In genomic region chr17:44308865-44309264, GRCh38 we compare ENCODE assay signal across 8 cellular contexts. TPM values are rescaled to one million over a fixed set of nuclear protein-coding genes. Genes with fewer than 3 reads are reported as not detected.
DNase-seq lines count a peak whose midpoint lies in the region; ATAC-seq and TF ChIP-seq lines count a peak whose summit lies in the region.

No MANE protein-coding gene starts in this region.

- no peak overlapping the region for H2BK20ac ChIP-seq in IMR-90 (ENCODE audit: low read depth, low read length)

- no peaks in the 10 kb centered on the region for H3K79me1 ChIP-seq in IMR-90 (ENCODE audit: low read depth in 1 of 2, low read length in 2 of 2)

- no peak overlapping the region for H3K56ac ChIP-seq in IMR-90 (ENCODE audit: extremely low read depth, insufficient read depth, low read length)

- POLR2A ChIA-PET in CD8-positive, alpha-beta T cell (lab: Charles Lee) = interaction anchor here (0.8 to 1.6 kb wide), 5 partner anchors 18 to 948 kb away, joined by 3 to 9 read pairs (median 4); partner anchors contain the start of gene UBTF
- POLR2A ChIA-PET in IMR-90 (lab: Charles Lee; ENCODE audit: unreplicated experiment) = interaction anchor here (0.5 to 0.8 kb wide), 2 partner anchors 8 to 109 kb away, joined by 3 to 4 read pairs; partner anchors contain the start of gene ATXN7L3

- no peak for TF ChIP-seq RAD21 in IMR-90 (IDR thresholded peaks at IDR 0.05; ENCODE audit: low read length)

- no peaks in the 10 kb centered on the region for H3K9me3 Mint-ChIP-seq in CD8-positive, alpha-beta T cell

- H3K9me1 ChIP-seq in IMR-90 (ENCODE audit: insufficient read depth, low read length) = no peaks in the 10 kb centered on the region

- no peak overlapping the region for H3K27ac Mint-ChIP-seq in CD8-positive, alpha-beta T cell

- intact Hi-C loops in CD8-positive, alpha-beta T cell (cut with DNase I, micrococcal nuclease) = loop anchor here (1.0 to 5.0 kb wide), 4 partner anchors 15 to 187 kb away; partner anchors contain the start of genes SLC25A39 (in 2 of the 2), GRN (in 1 of the 2) and HDAC5 (in 1 of the 2)
- intact Hi-C loops in IMR-90 (cut with micrococcal nuclease) = loop anchor here (5.0 kb wide), 1 partner anchor 87 kb away; no protein-coding TSS in a partner anchor
- intact Hi-C loops in body of pancreas (cut with DNase I) = no loop called here

- peaks cover 4% of the 10 kb centered on the region for H3K27me3 ChIP-seq in CD8-positive, alpha-beta T cell (ENCODE audit: insufficient read depth, low read length)
- H3K27me3 ChIP-seq in IMR-90 (ENCODE audit: control insufficient read depth, insufficient read depth, low read length) (peaks cover 49% of the 10 kb centered on the region), neuron (ENCODE audit: insufficient read depth, low read length) (peaks cover 9% of the 10 kb centered on the region), body of pancreas (no peaks in the 10 kb centered on the region)

- H3K4me3 ChIP-seq in CD8-positive, alpha-beta T cell (ENCODE audit: low read depth, low read length) = peak overlapping the region; percentile 41
- H3K4me3 ChIP-seq in IMR-90 (ENCODE audit: insufficient read depth, low read depth, low read length) = no peak overlapping the region
- H3K4me3 ChIP-seq in coronary artery = peak overlapping the region; percentile 72
- peak overlapping the region; percentile 59 for H3K4me3 ChIP-seq in neuron (ENCODE audit: low read length)
- H3K4me3 ChIP-seq in body of pancreas = no peak overlapping the region

- H4K8ac ChIP-seq in IMR-90 (ENCODE audit: low read depth in 2 of 2, low read length in 2 of 2) = no peak overlapping the region

- no peak overlapping the region for H2BK15ac ChIP-seq in IMR-90 (ENCODE audit: low read depth, low read length)

- TF ChIP-seq POLR2A in IMR-90 (IDR thresholded peaks at IDR 0.05; ENCODE audit: low read depth, low read length) = no peak
- no peak for TF ChIP-seq POLR2A in body of pancreas (IDR thresholded peaks at IDR 0.05)

- no peaks in the 10 kb centered on the region for H4K20me1 ChIP-seq in IMR-90 (ENCODE audit: insufficient read depth, low read length)

- H2AK5ac ChIP-seq in IMR-90 (ENCODE audit: low read depth, low read length) = no peak overlapping the region

- H3K4me1 Mint-ChIP-seq in CD8-positive, alpha-beta T cell (ENCODE audit: low read depth) = peaks cover 19% of the 10 kb centered on the region

- H3K18ac ChIP-seq in IMR-90 (ENCODE audit: low read depth, low read length) = no peak overlapping the region

- H3K36me3 Mint-ChIP-seq in CD8-positive, alpha-beta T cell = no peaks in the 10 kb centered on the region

- no peak overlapping the region for H4K91ac ChIP-seq in IMR-90 (ENCODE audit: insufficient read depth, low read depth, low read length)

- no peak overlapping the region for H3K4ac ChIP-seq in IMR-90 (ENCODE audit: low read depth, low read length)

- peak overlapping the region; percentile 62 for H3K4me3 Mint-ChIP-seq in CD8-positive, alpha-beta T cell

- H4K5ac ChIP-seq in IMR-90 (ENCODE audit: low read depth, low read length) = no peak overlapping the region

- no peak overlapping the region for H2BK5ac ChIP-seq in IMR-90 (ENCODE audit: low read depth, low read length, poor library complexity, severe bottlenecking)

- H2BK120ac ChIP-seq in IMR-90 (ENCODE audit: low read depth, low read length) = no peak overlapping the region

- CTCF ChIA-PET in CD8-positive, alpha-beta T cell (lab: Charles Lee) = interaction anchor here (0.6 to 1.0 kb wide), 2 partner anchors 22 to 111 kb away, joined by 3 to 5 read pairs; no protein-coding TSS in a partner anchor
- CTCF ChIA-PET in IMR-90 (lab: Yijun Ruan, JAX) = no interaction called here

- H3K23ac ChIP-seq in IMR-90 (ENCODE audit: low read depth, low read length) = no peak overlapping the region

- no peak for TF ChIP-seq CTCF in CD8-positive, alpha-beta T cell (IDR thresholded peaks at IDR 0.05)
- TF ChIP-seq CTCF in IMR-90 (conservative IDR thresholded peaks at IDR 0.05; ENCODE audit: low read depth, low read length) = no peak
- TF ChIP-seq CTCF in coronary artery (IDR thresholded peaks at IDR 0.05) = no peak
- TF ChIP-seq CTCF in body of pancreas (IDR thresholded peaks at IDR 0.05) = no peak

- no peak overlapping the region for H2AFZ ChIP-seq in IMR-90 (replicated peaks; ENCODE audit: low read length, poor library complexity)
- no peak overlapping the region for H2AFZ ChIP-seq in neuron (ENCODE audit: low read depth, low read length)

- H3K4me1 ChIP-seq in CD8-positive, alpha-beta T cell (ENCODE audit: insufficient read depth, low read length) = peaks cover 14% of the 10 kb centered on the region
- H3K4me1 ChIP-seq in IMR-90 (ENCODE audit: control insufficient read depth, insufficient read depth, low read length) (peaks cover 4% of the 10 kb centered on the region; the same call in 1 of the 2 replicates), neuron (ENCODE audit: insufficient read depth, low read length) (peaks cover 30% of the 10 kb centered on the region), body of pancreas (peaks cover 19% of the 10 kb centered on the region)

- WGBS in IMR-90 (ENCODE audit: extremely low coverage in 2 of 2, insufficient read length in 1 of 2), 2 experiments = 0% methylated on average over 2 of the region's 15 CpGs; no CpG with 5 or more reads in 1 of the 2 experiments
- whole genome bisulfite sequencing in body of pancreas, 2 donors = 8 to 18% methylated on average over 4 to 13 of the region's 15 CpGs

- in situ Hi-C loops in IMR-90 (cut with MboI; ENCODE audit: low sequenced_read_pairs) = no loop called here

- no peaks in the 10 kb centered on the region for H3K36me3 ChIP-seq in CD8-positive, alpha-beta T cell (ENCODE audit: insufficient read depth, low read length)
- H3K36me3 ChIP-seq in IMR-90 (ENCODE audit: control insufficient read depth, insufficient read depth, low read length) (no peaks in the 10 kb centered on the region), neuron (ENCODE audit: insufficient read depth, low read length) (no peaks in the 10 kb centered on the region), body of pancreas (replicated peaks in 1 of 2; ENCODE audit: insufficient read depth in 1 of 2, low read depth in 2 of 2) (no peaks in the 10 kb centered on the region)

- dilution Hi-C loops in IMR-90 (cut with HindIII; ENCODE audit: low sequenced_read_pairs, unreplicated experiment) = no loop called here

- no peak overlapping the region for H3K9ac ChIP-seq in IMR-90 (ENCODE audit: low read depth, low read length)

- H3K14ac ChIP-seq in IMR-90 (replicated peaks; ENCODE audit: low read depth, low read length) = no peak overlapping the region

- no peak overlapping the region for H3K27ac ChIP-seq in CD8-positive, alpha-beta T cell (ENCODE audit: low read depth, low read length)
- H3K27ac ChIP-seq in IMR-90 (ENCODE audit: insufficient read depth, low read length) (no peak overlapping the region), coronary artery (no peak overlapping the region), body of pancreas (peak overlapping the region in 2 of 4 donors; percentile 44 to 52)

- H3K9me3 ChIP-seq in CD8-positive, alpha-beta T cell (ENCODE audit: low read length) = no peaks in the 10 kb centered on the region
- no peaks in the 10 kb centered on the region for H3K9me3 ChIP-seq in IMR-90 (ENCODE audit: control insufficient read depth, insufficient read depth, low read length)
- no peaks in the 10 kb centered on the region for H3K9me3 ChIP-seq in neuron (ENCODE audit: low read length)
- H3K9me3 ChIP-seq in body of pancreas = no peaks in the 10 kb centered on the region

- peaks cover 39% of the 10 kb centered on the region for H3K27me3 Mint-ChIP-seq in CD8-positive, alpha-beta T cell (ENCODE audit: low read depth)

- H2AK9ac ChIP-seq in IMR-90 (replicated peaks; ENCODE audit: low read depth, low read length, poor library complexity) = no peak overlapping the region

- DNase-seq in CD8-positive, alpha-beta T cell = peak in 1 of 7 experiments; percentile 33
- no peak for DNase-seq in IMR-90
- DNase-seq in coronary artery (ENCODE audit: low spot score) = no peak
- no peak for DNase-seq in HK-2 (ENCODE audit: unreplicated experiment)
- DNase-seq in body of pancreas = no peak

- peak; percentile 4 for ATAC-seq in CD8-positive, alpha-beta T cell
- ATAC-seq in IMR-90 (ENCODE audit: low read depth) = no peak
- ATAC-seq in body of pancreas = no peak
- no peak for ATAC-seq in GM21528 (IDR thresholded peaks at IDR 0.05; ENCODE audit: low FRiP score, unreplicated experiment)
- no peak for ATAC-seq in GM19035 (IDR thresholded peaks at IDR 0.05; ENCODE audit: unreplicated experiment)

- BruUV-seq in IMR-90 (replicated peaks; lab: Mats Ljungman, UMichigan) = no TSS peak

- H3K4me2 ChIP-seq in IMR-90 (ENCODE audit: low read depth, low read length) = peak overlapping the region; percentile 24; the same call in 1 of the 2 replicates

RNA-seq across cellular contexts. Expression of gene RUNDC3A, which starts 0.5 kb away (rescaled TPM):
- under 1 TPM in 1 of 2 experiments, not detected in 1; 0.19 TPM for total RNA-seq in CD8-positive, alpha-beta T cell
- total RNA-seq in IMR-90 (2012; rRNA removed) = under 0.01 TPM in 2 replicates
- polyA plus RNA-seq in IMR-90 (2012; rRNA removed) = 0.07 and 0.34 TPM in 2 replicates
- 0.16 and 0.18 TPM in 2 replicates for polyA plus RNA-seq in IMR-90 (2012; cell fraction: cytosol; rRNA removed)
- polyA plus RNA-seq in IMR-90 (2012; cell fraction: nucleus; rRNA removed; ENCODE audit: low replicate concordance) = 0.51 and 0.57 TPM in 2 replicates
- 1 to 10 TPM in 1 of 2 donors, not detected in 1; 2.6 TPM for total RNA-seq in body of pancreas

RNA-seq across cellular contexts. Expression of gene SLC25A39, which starts 15.8 kb away (rescaled TPM):
- total RNA-seq in CD8-positive, alpha-beta T cell = 10 to 100 TPM; 73.1 to 77.7 TPM
- total RNA-seq in IMR-90 (2012; rRNA removed) = 49.1 and 49.2 TPM in 2 replicates
- polyA plus RNA-seq in IMR-90 (2012; rRNA removed) = 99.7 and 119 TPM in 2 replicates
- polyA plus RNA-seq in IMR-90 (2012; cell fraction: cytosol; rRNA removed) = 126 and 127 TPM in 2 replicates
- 142 and 367 TPM in 2 replicates for polyA plus RNA-seq in IMR-90 (2012; cell fraction: nucleus; rRNA removed; ENCODE audit: low replicate concordance)
- total RNA-seq in body of pancreas = 100 to 1,000 TPM in 1 of 2 donors, 10 to 100 TPM in 1; 72.6 to 154 TPM

RNA-seq across cellular contexts. Expression of gene GRN, which starts 36.2 kb away (rescaled TPM):
- total RNA-seq in CD8-positive, alpha-beta T cell = 10 to 100 TPM in 1 of 2 experiments, 1 to 10 TPM in 1; 8.5 to 13.2 TPM
- total RNA-seq in IMR-90 (2012; rRNA removed) (38.9 and 39.2 TPM in 2 replicates), body of pancreas (100 to 1,000 TPM; 119 to 153 TPM)
- 494 and 588 TPM in 2 replicates for polyA plus RNA-seq in IMR-90 (2012; rRNA removed)
- polyA plus RNA-seq in IMR-90 (2012; cell fraction: cytosol; rRNA removed) = 401 and 565 TPM in 2 replicates
- 146 and 360 TPM in 2 replicates for polyA plus RNA-seq in IMR-90 (2012; cell fraction: nucleus; rRNA removed; ENCODE audit: low replicate concordance)

RNA-seq across cellular contexts. Expression of gene SLC4A1, which starts 40.9 kb away (rescaled TPM):
- not detected for total RNA-seq in CD8-positive, alpha-beta T cell
- not detected in 2 replicates for total RNA-seq in IMR-90 (2012; rRNA removed)
- polyA plus RNA-seq in IMR-90 (2012; rRNA removed) = not detected in 2 replicates
- polyA plus RNA-seq in IMR-90 (2012; cell fraction: cytosol; rRNA removed) = not detected in 2 replicates
- 0.01 TPM in 1 of 2 replicates, not detected in the other for polyA plus RNA-seq in IMR-90 (2012; cell fraction: nucleus; rRNA removed; ENCODE audit: low replicate concordance)
- not detected for total RNA-seq in body of pancreas

RNA-seq across cellular contexts. Expression of gene FAM171A2, which starts 54.8 kb away (rescaled TPM):
- total RNA-seq in CD8-positive, alpha-beta T cell = under 1 TPM; 0.24 to 0.44 TPM
- total RNA-seq in IMR-90 (2012; rRNA removed) (3.1 and 3.2 TPM in 2 replicates), body of pancreas (1 to 10 TPM in 1 of 2 donors, not detected in 1; 2.9 TPM)
- 5.9 and 8.1 TPM in 2 replicates for polyA plus RNA-seq in IMR-90 (2012; rRNA removed)
- 3.5 and 12.3 TPM in 2 replicates for polyA plus RNA-seq in IMR-90 (2012; cell fraction: cytosol; rRNA removed)
- 3.7 and 9.3 TPM in 2 replicates for polyA plus RNA-seq in IMR-90 (2012; cell fraction: nucleus; rRNA removed; ENCODE audit: low replicate concordance)

Comparison
In these comparisons a context has a peak if more than half of its experiments do, and no peak if none do; other contexts are left out.
1. H3K4me3 ChIP-seq: peak in CD8-positive, alpha-beta T cell (single experiment), coronary artery (single experiment) and neuron (single experiment); none in IMR-90 (single experiment) and body of pancreas (0 of 2).